In the genomic region with DNA sequence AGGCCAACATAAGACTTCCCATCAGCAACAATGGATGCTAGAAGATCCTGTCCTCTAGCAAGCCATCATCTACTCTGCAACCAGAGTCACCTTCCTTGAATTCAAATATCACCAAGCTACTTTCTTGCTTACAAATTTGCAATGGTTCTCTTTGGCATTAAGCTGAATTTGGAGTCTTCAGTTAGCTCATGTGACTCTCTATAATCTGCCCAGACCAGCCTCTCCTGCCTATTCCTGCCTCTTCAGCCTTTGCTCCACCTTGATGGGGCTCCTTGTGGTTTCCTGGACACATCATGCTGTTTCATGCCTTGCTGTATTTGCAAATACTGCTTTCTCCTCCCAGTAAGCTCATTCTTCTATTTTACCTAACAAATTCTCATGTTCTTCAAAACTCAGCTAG, we compare ENCODE assay signal across 23 cellular contexts.
DNase-seq lines count a peak whose midpoint lies in the region; ATAC-seq and FAIRE-seq lines count a peak whose summit lies in the region.
"Had no signal": no experiment of that assay in that cellular context is flagged by ENCODE, and none has a peak within 500 bp of the region (broad histone marks: within the 10 kb centered on the region; RNA-seq: fewer than 3 reads in every experiment).

No MANE protein-coding gene starts in this region.

- H3K27ac ChIP-seq in epithelial cell of prostate, result peak overlapping the region; percentile 91
- no peak overlapping the region for H3K27ac ChIP-seq in caudate nucleus (ENCODE audit: low read depth, low read length)
- H3K27ac ChIP-seq: BLaER1, neural progenitor cell, testis had no signal

- in situ Hi-C loops in Caki2 (cut with HindIII; ENCODE audit: low pct_unique_long_range_greater_than_20kb, low sequenced_read_pairs), result no loop called here

- intact Hi-C loops in cardiac septum (cut with DNase I), result no loop called here

- peak; percentile 9 for DNase-seq in Caki2 (ENCODE audit: low read depth)
- peak; percentile 33 for DNase-seq in HT-29 (ENCODE audit: low spot score)
- DNase-seq in RCC 7860 (ENCODE audit: low spot score), result peak; percentile 7
- peak; percentile 65 for DNase-seq in epithelial cell of prostate (ENCODE audit: low read depth, low spot score)
- no peak for DNase-seq in cardiac septum (ENCODE audit: low spot score)
- no peak for DNase-seq in caudate nucleus (lab: John Stamatoyannopoulos, UW)
- DNase-seq in stimulated activated naive CD4-positive, alpha-beta T cell (lab: John Stamatoyannopoulos, UW), result no peak
- DNase-seq: activated CD4-positive, CD25-positive, alpha-beta regulatory T cell; activated CD8-positive, alpha-beta T cell treated with anti-CD3 and anti-CD28 coated beads for 36 hours; activated naive CD4-positive, alpha-beta T cell treated with anti-CD3 and anti-CD28 coated beads for 36 hours; aorta; effector CD8-positive, alpha-beta T cell; head of caudate nucleus; NCI-H1417 treated with DMSO at 0.1 percent for 48 hours; NCI-H526 treated with DMSO at 0.1 percent for 48 hours; SHP77 treated with DMSO at 0.1 percent for 48 hours; testis had no signal

- FAIRE-seq in RCC 7860 (lab: Jason Lieb, UNC), result no peak
- FAIRE-seq: D721Med, GM12891 had no signal

- ATAC-seq in HG03521 (IDR thresholded peaks at IDR 0.05; ENCODE audit: unreplicated experiment), result no peak
- ATAC-seq: activated CD8-positive, alpha-beta T cell treated with anti-CD3 and anti-CD28 coated beads for 36 hours; stimulated activated effector memory CD8-positive, alpha-beta T cell treated with anti-CD3 and anti-CD28 coated beads, Interleukin-12 subunit alpha, Interleukin-12 subunit beta, amount 100 ng/mL, for 72 hours had no signal

Comparison
In these comparisons a context has a peak if more than half of its experiments do, and no peak if none do; other contexts are left out.
1. DNase-seq: peak in Caki2 (single experiment), HT-29 (single experiment), RCC 7860 (single experiment) and epithelial cell of prostate (single experiment); none in cardiac septum (single experiment), caudate nucleus (0 of 61) and stimulated activated naive CD4-positive, alpha-beta T cell (0 of 6).